Comparison of ENCODE assay signal across 1 cellular context in the genomic region with DNA sequence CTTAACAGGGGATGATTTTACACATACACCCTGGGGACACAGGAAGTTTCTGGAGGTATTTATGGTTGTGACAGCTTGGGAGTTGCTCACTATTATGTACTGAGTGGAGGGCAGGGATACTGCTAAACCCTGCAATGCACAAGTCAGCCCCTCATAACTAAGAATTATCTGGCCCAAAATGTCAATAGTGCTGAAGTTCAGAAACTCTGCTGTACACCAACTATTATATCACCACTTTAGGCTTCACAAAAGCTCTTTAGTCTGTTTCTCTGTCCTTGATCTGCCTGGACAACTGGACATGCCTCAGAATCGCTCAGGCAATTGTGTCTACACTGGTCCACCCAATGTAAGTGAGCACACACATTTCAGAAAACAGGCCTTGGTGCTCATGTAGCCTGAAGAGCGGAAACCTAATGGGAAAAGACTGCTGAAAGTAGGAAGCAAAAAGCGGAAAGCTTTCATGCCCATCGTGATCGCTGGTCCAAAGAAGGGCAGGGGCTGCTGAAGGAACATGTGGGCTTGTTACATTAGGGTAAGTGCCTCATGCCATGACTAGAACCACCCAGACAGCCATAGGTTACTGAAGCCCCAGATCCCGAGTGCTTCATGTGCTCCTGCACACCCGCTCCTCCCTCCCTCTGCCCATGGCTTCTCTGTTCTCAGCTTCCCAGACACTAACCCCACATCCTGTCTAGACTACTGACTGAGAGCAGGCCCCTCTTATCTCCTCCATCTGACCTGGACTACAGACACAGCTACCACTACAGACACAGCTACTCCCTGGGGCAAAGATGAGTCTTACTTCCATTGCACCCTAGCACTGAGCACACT.
TF ChIP-seq lines count a peak whose summit lies in the region.

No MANE protein-coding gene starts in this region.

TF ChIP-seq in HepG2, 621 proteins besides CTCF, POLR2A, EP300 and RAD21 (continued from another document and continues in another):
- TF ChIP-seq, protein P1, sequence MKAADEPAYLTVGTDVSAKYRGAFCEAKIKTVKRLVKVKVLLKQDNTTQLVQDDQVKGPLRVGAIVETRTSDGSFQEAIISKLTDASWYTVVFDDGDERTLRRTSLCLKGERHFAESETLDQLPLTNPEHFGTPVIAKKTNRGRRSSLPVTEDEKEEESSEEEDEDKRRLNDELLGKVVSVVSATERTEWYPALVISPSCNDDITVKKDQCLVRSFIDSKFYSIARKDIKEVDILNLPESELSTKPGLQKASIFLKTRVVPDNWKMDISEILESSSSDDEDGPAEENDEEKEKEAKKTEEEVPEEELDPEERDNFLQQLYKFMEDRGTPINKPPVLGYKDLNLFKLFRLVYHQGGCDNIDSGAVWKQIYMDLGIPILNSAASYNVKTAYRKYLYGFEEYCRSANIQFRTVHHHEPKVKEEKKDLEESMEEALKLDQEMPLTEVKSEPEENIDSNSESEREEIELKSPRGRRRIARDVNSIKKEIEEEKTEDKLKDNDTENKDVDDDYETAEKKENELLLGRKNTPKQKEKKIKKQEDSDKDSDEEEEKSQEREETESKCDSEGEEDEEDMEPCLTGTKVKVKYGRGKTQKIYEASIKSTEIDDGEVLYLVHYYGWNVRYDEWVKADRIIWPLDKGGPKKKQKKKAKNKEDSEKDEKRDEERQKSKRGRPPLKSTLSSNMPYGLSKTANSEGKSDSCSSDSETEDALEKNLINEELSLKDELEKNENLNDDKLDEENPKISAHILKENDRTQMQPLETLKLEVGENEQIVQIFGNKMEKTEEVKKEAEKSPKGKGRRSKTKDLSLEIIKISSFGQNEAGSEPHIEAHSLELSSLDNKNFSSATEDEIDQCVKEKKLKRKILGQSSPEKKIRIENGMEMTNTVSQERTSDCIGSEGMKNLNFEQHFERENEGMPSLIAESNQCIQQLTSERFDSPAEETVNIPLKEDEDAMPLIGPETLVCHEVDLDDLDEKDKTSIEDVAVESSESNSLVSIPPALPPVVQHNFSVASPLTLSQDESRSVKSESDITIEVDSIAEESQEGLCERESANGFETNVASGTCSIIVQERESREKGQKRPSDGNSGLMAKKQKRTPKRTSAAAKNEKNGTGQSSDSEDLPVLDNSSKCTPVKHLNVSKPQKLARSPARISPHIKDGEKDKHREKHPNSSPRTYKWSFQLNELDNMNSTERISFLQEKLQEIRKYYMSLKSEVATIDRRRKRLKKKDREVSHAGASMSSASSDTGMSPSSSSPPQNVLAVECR (CRISPR knock-in tag; IDR thresholded peaks at IDR 0.05; ENCODE audit: borderline replicate concordance): peak; percentile 29; the same call in 1 of the 2 replicates
- TF ChIP-seq ZNF180 (CRISPR knock-in tag; IDR thresholded peaks at IDR 0.05; ENCODE audit: borderline replicate concordance, low read depth) (no peak), ZNF329 (CRISPR knock-in tag; IDR thresholded peaks at IDR 0.05; ENCODE audit: low read depth) (no peak), REPIN1 (CRISPR knock-in tag; IDR thresholded peaks at IDR 0.05; ENCODE audit: borderline replicate concordance, low read depth) (0 out of 2 replicates have a peak, but pooled peaks have one; percentile 76), CC2D1A (CRISPR knock-in tag; IDR thresholded peaks at IDR 0.05) (no peak), FOXK1 (CRISPR knock-in tag; IDR thresholded peaks at IDR 0.05; ENCODE audit: borderline replicate concordance, low read depth) (no peak), NPAS2 (CRISPR knock-in tag; IDR thresholded peaks at IDR 0.05; ENCODE audit: borderline replicate concordance) (no peak), FOXK2 (IDR thresholded peaks at IDR 0.05) (no peak), ERF (CRISPR knock-in tag; IDR thresholded peaks at IDR 0.05) (0 out of 2 replicates have a peak, but pooled peaks have one; percentile 52), GABPA (IDR thresholded peaks at IDR 0.05; ENCODE audit: low read depth, low read length) (no peak), GABPA (CRISPR knock-in tag; IDR thresholded peaks at IDR 0.05; ENCODE audit: low read depth) (peak; percentile 23; the same call in 1 of the 2 replicates), ZKSCAN5 (CRISPR knock-in tag; IDR thresholded peaks at IDR 0.05) (no peak; the same call in 1 of the 2 replicates), ZNF451 (CRISPR knock-in tag; IDR thresholded peaks at IDR 0.05) (no peak), SRSF1 (optimal IDR thresholded peaks at IDR 0.05; ENCODE audit: low read depth, low read length) (no peak), SP1 (IDR thresholded peaks at IDR 0.05) (no peak), SP1 (CRISPR knock-in tag; IDR thresholded peaks at IDR 0.05) (no peak), NFIC (IDR thresholded peaks at IDR 0.05; ENCODE audit: low read length) (no peak; the same call in 1 of the 2 replicates), GLI4 (CRISPR knock-in tag; IDR thresholded peaks at IDR 0.05; ENCODE audit: borderline replicate concordance) (no peak), ZNF33A (CRISPR knock-in tag; IDR thresholded peaks at IDR 0.05; ENCODE audit: borderline replicate concordance) (no peak), SAFB2 (CRISPR knock-in tag; IDR thresholded peaks at IDR 0.05; ENCODE audit: borderline replicate concordance, low read depth) (no peak), ZNF598 (CRISPR knock-in tag; IDR thresholded peaks at IDR 0.05; ENCODE audit: borderline replicate concordance) (no peak), HDAC1 (CRISPR knock-in tag; IDR thresholded peaks at IDR 0.05) (peak; percentile 33; the same call in 1 of the 2 replicates), ZNF331 (CRISPR knock-in tag; IDR thresholded peaks at IDR 0.05) (peak; percentile 10; the same call in 1 of the 2 replicates), ZNF703 (CRISPR knock-in tag; IDR thresholded peaks at IDR 0.05; ENCODE audit: borderline replicate concordance) (no peak), NFIB (CRISPR knock-in tag; IDR thresholded peaks at IDR 0.05; ENCODE audit: borderline replicate concordance) (no peak), SP4 (CRISPR knock-in tag; IDR thresholded peaks at IDR 0.05) (peak; percentile 56; the same call in 1 of the 2 replicates), ZMYM2 (CRISPR knock-in tag; IDR thresholded peaks at IDR 0.05) (0 out of 2 replicates have a peak, but pooled peaks have one; percentile 11), MTF1 (CRISPR knock-in tag; IDR thresholded peaks at IDR 0.05) (no peak), ZNF775 (CRISPR knock-in tag; IDR thresholded peaks at IDR 0.05; ENCODE audit: borderline replicate concordance) (no peak), KLF9 (CRISPR knock-in tag; IDR thresholded peaks at IDR 0.05; ENCODE audit: low read depth) (no peak), KLF16 (CRISPR knock-in tag; IDR thresholded peaks at IDR 0.05) (no peak)
- TF ChIP-seq, protein P2, sequence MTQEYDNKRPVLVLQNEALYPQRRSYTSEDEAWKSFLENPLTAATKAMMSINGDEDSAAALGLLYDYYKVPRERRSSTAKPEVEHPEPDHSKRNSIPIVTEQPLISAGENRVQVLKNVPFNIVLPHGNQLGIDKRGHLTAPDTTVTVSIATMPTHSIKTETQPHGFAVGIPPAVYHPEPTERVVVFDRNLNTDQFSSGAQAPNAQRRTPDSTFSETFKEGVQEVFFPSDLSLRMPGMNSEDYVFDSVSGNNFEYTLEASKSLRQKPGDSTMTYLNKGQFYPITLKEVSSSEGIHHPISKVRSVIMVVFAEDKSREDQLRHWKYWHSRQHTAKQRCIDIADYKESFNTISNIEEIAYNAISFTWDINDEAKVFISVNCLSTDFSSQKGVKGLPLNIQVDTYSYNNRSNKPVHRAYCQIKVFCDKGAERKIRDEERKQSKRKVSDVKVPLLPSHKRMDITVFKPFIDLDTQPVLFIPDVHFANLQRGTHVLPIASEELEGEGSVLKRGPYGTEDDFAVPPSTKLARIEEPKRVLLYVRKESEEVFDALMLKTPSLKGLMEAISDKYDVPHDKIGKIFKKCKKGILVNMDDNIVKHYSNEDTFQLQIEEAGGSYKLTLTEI (CRISPR knock-in tag; conservative IDR thresholded peaks at IDR 0.05): no peak
- TF ChIP-seq, protein P3, sequence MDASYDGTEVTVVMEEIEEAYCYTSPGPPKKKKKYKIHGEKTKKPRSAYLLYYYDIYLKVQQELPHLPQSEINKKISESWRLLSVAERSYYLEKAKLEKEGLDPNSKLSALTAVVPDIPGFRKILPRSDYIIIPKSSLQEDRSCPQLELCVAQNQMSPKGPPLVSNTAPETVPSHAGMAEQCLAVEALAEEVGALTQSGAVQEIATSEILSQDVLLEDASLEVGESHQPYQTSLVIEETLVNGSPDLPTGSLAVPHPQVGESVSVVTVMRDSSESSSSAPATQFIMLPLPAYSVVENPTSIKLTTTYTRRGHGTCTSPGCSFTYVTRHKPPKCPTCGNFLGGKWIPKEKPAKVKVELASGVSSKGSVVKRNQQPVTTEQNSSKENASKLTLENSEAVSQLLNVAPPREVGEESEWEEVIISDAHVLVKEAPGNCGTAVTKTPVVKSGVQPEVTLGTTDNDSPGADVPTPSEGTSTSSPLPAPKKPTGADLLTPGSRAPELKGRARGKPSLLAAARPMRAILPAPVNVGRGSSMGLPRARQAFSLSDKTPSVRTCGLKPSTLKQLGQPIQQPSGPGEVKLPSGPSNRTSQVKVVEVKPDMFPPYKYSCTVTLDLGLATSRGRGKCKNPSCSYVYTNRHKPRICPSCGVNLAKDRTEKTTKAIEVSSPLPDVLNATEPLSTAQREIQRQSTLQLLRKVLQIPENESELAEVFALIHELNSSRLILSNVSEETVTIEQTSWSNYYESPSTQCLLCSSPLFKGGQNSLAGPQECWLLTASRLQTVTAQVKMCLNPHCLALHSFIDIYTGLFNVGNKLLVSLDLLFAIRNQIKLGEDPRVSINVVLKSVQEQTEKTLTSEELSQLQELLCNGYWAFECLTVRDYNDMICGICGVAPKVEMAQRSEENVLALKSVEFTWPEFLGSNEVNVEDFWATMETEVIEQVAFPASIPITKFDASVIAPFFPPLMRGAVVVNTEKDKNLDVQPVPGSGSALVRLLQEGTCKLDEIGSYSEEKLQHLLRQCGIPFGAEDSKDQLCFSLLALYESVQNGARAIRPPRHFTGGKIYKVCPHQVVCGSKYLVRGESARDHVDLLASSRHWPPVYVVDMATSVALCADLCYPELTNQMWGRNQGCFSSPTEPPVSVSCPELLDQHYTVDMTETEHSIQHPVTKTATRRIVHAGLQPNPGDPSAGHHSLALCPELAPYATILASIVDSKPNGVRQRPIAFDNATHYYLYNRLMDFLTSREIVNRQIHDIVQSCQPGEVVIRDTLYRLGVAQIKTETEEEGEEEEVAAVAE (CRISPR knock-in tag; IDR thresholded peaks at IDR 0.05; ENCODE audit: borderline replicate concordance): peak; percentile 46; the same call in 1 of the 2 replicates
- TF ChIP-seq, protein P4, sequence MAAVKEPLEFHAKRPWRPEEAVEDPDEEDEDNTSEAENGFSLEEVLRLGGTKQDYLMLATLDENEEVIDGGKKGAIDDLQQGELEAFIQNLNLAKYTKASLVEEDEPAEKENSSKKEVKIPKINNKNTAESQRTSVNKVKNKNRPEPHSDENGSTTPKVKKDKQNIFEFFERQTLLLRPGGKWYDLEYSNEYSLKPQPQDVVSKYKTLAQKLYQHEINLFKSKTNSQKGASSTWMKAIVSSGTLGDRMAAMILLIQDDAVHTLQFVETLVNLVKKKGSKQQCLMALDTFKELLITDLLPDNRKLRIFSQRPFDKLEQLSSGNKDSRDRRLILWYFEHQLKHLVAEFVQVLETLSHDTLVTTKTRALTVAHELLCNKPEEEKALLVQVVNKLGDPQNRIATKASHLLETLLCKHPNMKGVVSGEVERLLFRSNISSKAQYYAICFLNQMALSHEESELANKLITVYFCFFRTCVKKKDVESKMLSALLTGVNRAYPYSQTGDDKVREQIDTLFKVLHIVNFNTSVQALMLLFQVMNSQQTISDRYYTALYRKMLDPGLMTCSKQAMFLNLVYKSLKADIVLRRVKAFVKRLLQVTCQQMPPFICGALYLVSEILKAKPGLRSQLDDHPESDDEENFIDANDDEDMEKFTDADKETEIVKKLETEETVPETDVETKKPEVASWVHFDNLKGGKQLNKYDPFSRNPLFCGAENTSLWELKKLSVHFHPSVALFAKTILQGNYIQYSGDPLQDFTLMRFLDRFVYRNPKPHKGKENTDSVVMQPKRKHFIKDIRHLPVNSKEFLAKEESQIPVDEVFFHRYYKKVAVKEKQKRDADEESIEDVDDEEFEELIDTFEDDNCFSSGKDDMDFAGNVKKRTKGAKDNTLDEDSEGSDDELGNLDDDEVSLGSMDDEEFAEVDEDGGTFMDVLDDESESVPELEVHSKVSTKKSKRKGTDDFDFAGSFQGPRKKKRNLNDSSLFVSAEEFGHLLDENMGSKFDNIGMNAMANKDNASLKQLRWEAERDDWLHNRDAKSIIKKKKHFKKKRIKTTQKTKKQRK (IDR thresholded peaks at IDR 0.05; ENCODE audit: low read length): no peak
- TF ChIP-seq, protein P5, sequence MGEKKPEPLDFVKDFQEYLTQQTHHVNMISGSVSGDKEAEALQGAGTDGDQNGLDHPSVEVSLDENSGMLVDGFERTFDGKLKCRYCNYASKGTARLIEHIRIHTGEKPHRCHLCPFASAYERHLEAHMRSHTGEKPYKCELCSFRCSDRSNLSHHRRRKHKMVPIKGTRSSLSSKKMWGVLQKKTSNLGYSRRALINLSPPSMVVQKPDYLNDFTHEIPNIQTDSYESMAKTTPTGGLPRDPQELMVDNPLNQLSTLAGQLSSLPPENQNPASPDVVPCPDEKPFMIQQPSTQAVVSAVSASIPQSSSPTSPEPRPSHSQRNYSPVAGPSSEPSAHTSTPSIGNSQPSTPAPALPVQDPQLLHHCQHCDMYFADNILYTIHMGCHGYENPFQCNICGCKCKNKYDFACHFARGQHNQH (CRISPR knock-in tag; IDR thresholded peaks at IDR 0.05): peak; percentile 21; the same call in 1 of the 2 replicates
- TF ChIP-seq, protein P6, sequence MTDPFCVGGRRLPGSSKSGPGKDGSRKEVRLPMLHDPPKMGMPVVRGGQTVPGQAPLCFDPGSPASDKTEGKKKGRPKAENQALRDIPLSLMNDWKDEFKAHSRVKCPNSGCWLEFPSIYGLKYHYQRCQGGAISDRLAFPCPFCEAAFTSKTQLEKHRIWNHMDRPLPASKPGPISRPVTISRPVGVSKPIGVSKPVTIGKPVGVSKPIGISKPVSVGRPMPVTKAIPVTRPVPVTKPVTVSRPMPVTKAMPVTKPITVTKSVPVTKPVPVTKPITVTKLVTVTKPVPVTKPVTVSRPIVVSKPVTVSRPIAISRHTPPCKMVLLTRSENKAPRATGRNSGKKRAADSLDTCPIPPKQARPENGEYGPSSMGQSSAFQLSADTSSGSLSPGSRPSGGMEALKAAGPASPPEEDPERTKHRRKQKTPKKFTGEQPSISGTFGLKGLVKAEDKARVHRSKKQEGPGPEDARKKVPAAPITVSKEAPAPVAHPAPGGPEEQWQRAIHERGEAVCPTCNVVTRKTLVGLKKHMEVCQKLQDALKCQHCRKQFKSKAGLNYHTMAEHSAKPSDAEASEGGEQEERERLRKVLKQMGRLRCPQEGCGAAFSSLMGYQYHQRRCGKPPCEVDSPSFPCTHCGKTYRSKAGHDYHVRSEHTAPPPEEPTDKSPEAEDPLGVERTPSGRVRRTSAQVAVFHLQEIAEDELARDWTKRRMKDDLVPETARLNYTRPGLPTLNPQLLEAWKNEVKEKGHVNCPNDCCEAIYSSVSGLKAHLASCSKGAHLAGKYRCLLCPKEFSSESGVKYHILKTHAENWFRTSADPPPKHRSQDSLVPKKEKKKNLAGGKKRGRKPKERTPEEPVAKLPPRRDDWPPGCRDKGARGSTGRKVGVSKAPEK (CRISPR knock-in tag; IDR thresholded peaks at IDR 0.05; ENCODE audit: borderline replicate concordance): no peak
- TF ChIP-seq, protein P7, sequence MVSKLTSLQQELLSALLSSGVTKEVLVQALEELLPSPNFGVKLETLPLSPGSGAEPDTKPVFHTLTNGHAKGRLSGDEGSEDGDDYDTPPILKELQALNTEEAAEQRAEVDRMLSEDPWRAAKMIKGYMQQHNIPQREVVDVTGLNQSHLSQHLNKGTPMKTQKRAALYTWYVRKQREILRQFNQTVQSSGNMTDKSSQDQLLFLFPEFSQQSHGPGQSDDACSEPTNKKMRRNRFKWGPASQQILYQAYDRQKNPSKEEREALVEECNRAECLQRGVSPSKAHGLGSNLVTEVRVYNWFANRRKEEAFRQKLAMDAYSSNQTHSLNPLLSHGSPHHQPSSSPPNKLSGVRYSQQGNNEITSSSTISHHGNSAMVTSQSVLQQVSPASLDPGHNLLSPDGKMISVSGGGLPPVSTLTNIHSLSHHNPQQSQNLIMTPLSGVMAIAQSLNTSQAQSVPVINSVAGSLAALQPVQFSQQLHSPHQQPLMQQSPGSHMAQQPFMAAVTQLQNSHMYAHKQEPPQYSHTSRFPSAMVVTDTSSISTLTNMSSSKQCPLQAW (CRISPR knock-in tag; IDR thresholded peaks at IDR 0.05): peak; percentile 32
